In the genomic region with DNA sequence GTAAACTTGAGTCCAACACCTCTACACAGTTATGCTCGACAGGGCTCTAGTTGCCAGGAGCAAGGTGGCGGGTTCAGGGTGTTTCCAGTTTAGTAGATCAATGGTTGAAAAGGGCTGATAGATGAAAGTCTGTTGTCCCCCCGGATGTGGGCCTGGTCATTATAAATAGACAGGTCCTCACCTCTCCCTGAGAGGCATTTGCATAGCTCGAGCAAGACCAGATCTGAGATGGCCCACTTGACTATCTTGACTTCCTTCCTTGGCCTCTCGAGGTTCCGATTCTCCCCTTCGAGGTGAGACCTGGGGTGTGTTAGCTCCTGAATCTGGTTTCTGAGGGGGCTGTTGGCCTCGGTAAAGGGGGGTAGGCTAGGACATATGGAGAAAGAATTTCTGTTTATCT, we compare ENCODE assay signal across 7 cellular contexts. TPM values are rescaled to one million over a fixed set of nuclear protein-coding genes. Genes with fewer than 3 reads are reported as not detected.
DNase-seq lines count a peak whose midpoint lies in the region; ATAC-seq and TF ChIP-seq lines count a peak whose summit lies in the region.
"Not testable (repeated sequence)": the region's sequence is repeated elsewhere in the genome, so short reads cannot be mapped to it uniquely, and the experiment has no call there.

No MANE protein-coding gene starts in this region.

- intact Hi-C loops in natural killer cell (cut with micrococcal nuclease); uterus (cut with DNase I; ENCODE audit: low total_unique reads): not testable (repeated sequence)

- peaks cover 20% of the 10 kb centered on the region for H3K4me1 Mint-ChIP-seq in T-helper 2 cell treated with Interferon-gamma antibody and Interleukin-4, amounts not matched to agents 5 μg/mL and 100 μg/mL, for 36 hours (ENCODE audit: low read depth)
- peaks cover 23% of the 10 kb centered on the region for H3K4me1 Mint-ChIP-seq in activated CD4-positive, alpha-beta memory T cell treated with anti-CD3 and anti-CD28 coated beads, Interleukin-2, amount 10 ng/mL, durations not matched to agents 7 days and 5 days
- H3K4me1 Mint-ChIP-seq in activated T-helper 17 cell treated with anti-CD3 and anti-CD28 coated beads, Interleukin-2, amount 50 U/mL, for 72 hours: peaks cover 21% of the 10 kb centered on the region
- H3K4me1 Mint-ChIP-seq in natural killer cell: peaks cover 19 to 22% of the 10 kb centered on the region in 2 donors

- peak overlapping the region; percentile 55 for H3K4me3 ChIP-seq in GM12865 (ENCODE audit: low read depth, low read length)
- H3K4me3 ChIP-seq in uterus: not testable (repeated sequence)

- CTCF ChIA-PET in activated CD4-positive, alpha-beta memory T cell treated with anti-CD3 and anti-CD28 coated beads, Interleukin-2, amount 10 ng/mL, durations not matched to agents 7 days and 5 days (lab: Charles Lee): interaction anchor here (0.6 kb wide), 1 partner anchor 214 kb away, joined by 3 read pairs; no protein-coding TSS in a partner anchor

- peak; percentile 63 for DNase-seq in GM12865 (ENCODE audit: low read depth)
- not testable (repeated sequence) for DNase-seq in T-helper 2 cell treated with Interferon-gamma antibody and Interleukin-4, amounts not matched to agents 5 μg/mL and 100 μg/mL, for 36 hours (ENCODE audit: low spot score); activated CD4-positive, alpha-beta memory T cell treated with anti-CD3 and anti-CD28 coated beads, Interleukin-2, amount 10 ng/mL, durations not matched to agents 7 days and 5 days; natural killer cell; uterus

- H3K36me3 ChIP-seq in uterus: not testable (repeated sequence)

- not testable (repeated sequence) for H3K4me1 ChIP-seq in uterus

- H3K27ac ChIP-seq in uterus: peak overlapping the region; percentile 72

- H3K36me3 Mint-ChIP-seq in T-helper 2 cell treated with Interferon-gamma antibody and Interleukin-4, amounts not matched to agents 5 μg/mL and 100 μg/mL, for 36 hours (ENCODE audit: low read depth); activated CD4-positive, alpha-beta memory T cell treated with anti-CD3 and anti-CD28 coated beads, Interleukin-2, amount 10 ng/mL, durations not matched to agents 7 days and 5 days (ENCODE audit: low read depth); activated T-helper 17 cell treated with anti-CD3 and anti-CD28 coated beads, Interleukin-2, amount 50 U/mL, for 72 hours (ENCODE audit: low read depth); natural killer cell: not testable (repeated sequence)

- not testable (repeated sequence) for H3K9me3 ChIP-seq in uterus

- ATAC-seq in GM19324 (IDR thresholded peaks at IDR 0.05; ENCODE audit: low FRiP score, unreplicated experiment): peak; percentile 65
- not testable (repeated sequence) for ATAC-seq in activated T-helper 17 cell treated with anti-CD3 and anti-CD28 coated beads, Interleukin-2, amount 50 U/mL, for 72 hours (replicated peaks); natural killer cell

- peak overlapping the region; percentile 31 for H3K27ac Mint-ChIP-seq in T-helper 2 cell treated with Interferon-gamma antibody and Interleukin-4, amounts not matched to agents 5 μg/mL and 100 μg/mL, for 36 hours
- H3K27ac Mint-ChIP-seq in activated CD4-positive, alpha-beta memory T cell treated with anti-CD3 and anti-CD28 coated beads, Interleukin-2, amount 10 ng/mL, durations not matched to agents 7 days and 5 days: peak overlapping the region; percentile 40
- peak overlapping the region; percentile 93 for H3K27ac Mint-ChIP-seq in activated T-helper 17 cell treated with anti-CD3 and anti-CD28 coated beads, Interleukin-2, amount 50 U/mL, for 72 hours
- peak overlapping the region; percentile 79 to 91 for H3K27ac Mint-ChIP-seq in natural killer cell

- H3K27me3 ChIP-seq in uterus: not testable (repeated sequence)

- not testable (repeated sequence) for H3K4me3 Mint-ChIP-seq in T-helper 2 cell treated with Interferon-gamma antibody and Interleukin-4, amounts not matched to agents 5 μg/mL and 100 μg/mL, for 36 hours; activated CD4-positive, alpha-beta memory T cell treated with anti-CD3 and anti-CD28 coated beads, Interleukin-2, amount 10 ng/mL, durations not matched to agents 7 days and 5 days; natural killer cell
- H3K4me3 Mint-ChIP-seq in activated T-helper 17 cell treated with anti-CD3 and anti-CD28 coated beads, Interleukin-2, amount 50 U/mL, for 72 hours: peak overlapping the region; percentile 82

- H3K27me3 Mint-ChIP-seq in T-helper 2 cell treated with Interferon-gamma antibody and Interleukin-4, amounts not matched to agents 5 μg/mL and 100 μg/mL, for 36 hours (ENCODE audit: low read depth); activated CD4-positive, alpha-beta memory T cell treated with anti-CD3 and anti-CD28 coated beads, Interleukin-2, amount 10 ng/mL, durations not matched to agents 7 days and 5 days; activated T-helper 17 cell treated with anti-CD3 and anti-CD28 coated beads, Interleukin-2, amount 50 U/mL, for 72 hours; natural killer cell (ENCODE audit: low read depth in 2 of 2): not testable (repeated sequence)

- POLR2A ChIA-PET in activated CD4-positive, alpha-beta memory T cell treated with anti-CD3 and anti-CD28 coated beads, Interleukin-2, amount 10 ng/mL, durations not matched to agents 7 days and 5 days (lab: Charles Lee): interaction anchor here (0.9 kb wide), 1 partner anchor 55 kb away, joined by 7 read pairs; the partner anchor contains the start of gene RBMX

- TF ChIP-seq CTCF in GM12865 (IDR thresholded peaks at IDR 0.05; ENCODE audit: insufficient read depth, low read depth, low read length, missing control alignments); natural killer cell (IDR thresholded peaks at IDR 0.05); uterus (IDR thresholded peaks at IDR 0.05): not testable (repeated sequence)

- not testable (repeated sequence) for H3K9me3 Mint-ChIP-seq in T-helper 2 cell treated with Interferon-gamma antibody and Interleukin-4, amounts not matched to agents 5 μg/mL and 100 μg/mL, for 36 hours; activated CD4-positive, alpha-beta memory T cell treated with anti-CD3 and anti-CD28 coated beads, Interleukin-2, amount 10 ng/mL, durations not matched to agents 7 days and 5 days; activated T-helper 17 cell treated with anti-CD3 and anti-CD28 coated beads, Interleukin-2, amount 50 U/mL, for 72 hours; natural killer cell

- not testable (repeated sequence) for TF ChIP-seq POLR2A in uterus (IDR thresholded peaks at IDR 0.05)

RNA-seq across cellular contexts. Expression of gene RBMX, which starts 54.1 kb away (rescaled TPM):
- total RNA-seq in activated CD4-positive, alpha-beta memory T cell treated with anti-CD3 and anti-CD28 coated beads, Interleukin-2, amount 10 ng/mL, durations not matched to agents 7 days and 5 days: 100 to 1,000 TPM; 225 to 236 TPM
- total RNA-seq in activated T-helper 17 cell treated with anti-CD3 and anti-CD28 coated beads, Interleukin-2, amount 50 U/mL, for 72 hours: 100 to 1,000 TPM; 214 to 247 TPM
- total RNA-seq in natural killer cell: 100 to 1,000 TPM; 171 to 208 (median 174) TPM
- total RNA-seq in uterus: 100 to 1,000 TPM; 231 to 478 (median 248) TPM

Comparison
In these comparisons a context has a peak if more than half of its experiments do, and no peak if none do; other contexts are left out.
1. H3K27ac Mint-ChIP-seq: peak in every context shown above with its lines; median percentile 93 in activated T-helper 17 cell treated with anti-CD3 and anti-CD28 coated beads, Interleukin-2, amount 50 U/mL, for 72 hours; 85 in natural killer cell; 40 in activated CD4-positive, alpha-beta memory T cell treated with anti-CD3 and anti-CD28 coated beads, Interleukin-2, amount 10 ng/mL, durations not matched to agents 7 days and 5 days; 31 in T-helper 2 cell treated with Interferon-gamma antibody and Interleukin-4, amounts not matched to agents 5 μg/mL and 100 μg/mL, for 36 hours.